In genomic region chr3:194630681-194631080, GRCh38 we compare ENCODE assay signal across 7 cellular contexts. TPM values are rescaled to one million over a fixed set of nuclear protein-coding genes. Genes with fewer than 3 reads are reported as not detected.
A peak's percentile ranks its signal among the peaks of the same experiment; 100 is the strongest.
DNase-seq lines count a peak whose midpoint lies in the region; ATAC-seq and TF ChIP-seq lines count a peak whose summit lies in the region.
"Not testable (repeated sequence)": the region's sequence is repeated elsewhere in the genome, so short reads cannot be mapped to it uniquely, and the experiment has no call there.

No MANE protein-coding gene starts in this region.

- H3K27me3 ChIP-seq in spleen (replicated peaks in 1 of 7), result not testable (repeated sequence)

- H3K9me3 Mint-ChIP-seq in endothelial cell (ENCODE audit: unreplicated experiment), result not testable (repeated sequence)

- TF ChIP-seq CTCF in HEK293 (tag by site-specific recombination; IDR thresholded peaks at IDR 0.05); endothelial cell (IDR thresholded peaks at IDR 0.05; ENCODE audit: unreplicated experiment); spleen (IDR thresholded peaks at IDR 0.05 in 8 of 11, conservative IDR thresholded peaks at IDR 0.05 in 3 of 11): not testable (repeated sequence)

- H3K9me3 ChIP-seq in HEK293 (ENCODE audit: control insufficient read depth, insufficient read depth, low read depth, low read length); spleen: not testable (repeated sequence)

- peaks cover 0 to 33% of the 10 kb centered on the region in 2 experiments; a peak in 2 of 3 replicates for H3K36me3 ChIP-seq in HEK293 (ENCODE audit: control insufficient read depth in 2 of 2, insufficient read depth in 1 of 2, low read length in 2 of 2)
- peaks cover 0 to 46% (median 3%) of the 10 kb centered on the region in 6 donors for H3K36me3 ChIP-seq in spleen

- TF ChIP-seq POLR2A in spleen (IDR thresholded peaks at IDR 0.05), result not testable (repeated sequence)

- H3K4me1 ChIP-seq in HEK293 (ENCODE audit: control insufficient read depth, insufficient read depth, low read length), result not testable (repeated sequence)
- H3K4me1 ChIP-seq in spleen, result peaks cover 0 to 22% (median 14%) of the 10 kb centered on the region in 6 donors

- WGBS in spleen, 5 donors, result 92 to 94% (median 93%) methylated on average over 27 to 29 of the region's 29 CpGs

- H3K4me3 Mint-ChIP-seq in endothelial cell (ENCODE audit: unreplicated experiment), result peak overlapping the region; percentile 77

- intact Hi-C loops in sciatic nerve (cut with DNase I); spleen (cut with DNase I; ENCODE audit: low total_unique reads): not testable (repeated sequence)

- H3K27ac ChIP-seq in HEK293 (ENCODE audit: extremely low read depth, low read depth, low read length); spleen: not testable (repeated sequence)

- ATAC-seq in sciatic nerve, result not testable (repeated sequence)

- DNase-seq in activated effector memory CD4-positive, alpha-beta T cell treated with anti-CD3 and anti-CD28 coated beads, Interleukin-2, amount 50 U/mL, for 16 hours, result peak; percentile 17
- not testable (repeated sequence) for DNase-seq in endothelial cell (ENCODE audit: low spot score)
- peak; percentile 9 for DNase-seq in islet precursor cell
- peak; percentile 55 for DNase-seq in mesenteric fat pad (ENCODE audit: low spot score)
- DNase-seq in sciatic nerve (ENCODE audit: low spot score), result peak; percentile 27
- peak; percentile 58 for DNase-seq in spleen

- CTCF ChIA-PET in HEK293 (lab: Yijun Ruan, JAX), result interaction anchor here (0.6 kb wide), 1 partner anchor 107 kb away, joined by 3 read pairs; no protein-coding TSS in a partner anchor

- not testable (repeated sequence) for H3K27me3 Mint-ChIP-seq in endothelial cell (ENCODE audit: unreplicated experiment)

- H3K27ac Mint-ChIP-seq in endothelial cell (ENCODE audit: unreplicated experiment), result not testable (repeated sequence)

- H3K36me3 Mint-ChIP-seq in endothelial cell (ENCODE audit: low read depth, unreplicated experiment), result peaks cover 31% of the 10 kb centered on the region

- POLR2A ChIA-PET in HEK293 (lab: Yijun Ruan, JAX), result not testable (repeated sequence)

- H3K4me3 ChIP-seq in HEK293 (ENCODE audit: low read depth, low read length); spleen: not testable (repeated sequence)

- H3K4me1 Mint-ChIP-seq in endothelial cell (ENCODE audit: unreplicated experiment), result not testable (repeated sequence)

TF ChIP-seq in HEK293, 187 proteins besides CTCF, POLR2A, EP300 and RAD21:
- peak; percentile 47 for TF ChIP-seq SETDB1 (IDR thresholded peaks at IDR 0.05; ENCODE audit: insufficient read length, low read length)

RNA-seq across cellular contexts. Expression of gene TMEM44, which starts 2.5 kb away (rescaled TPM):
- total RNA-seq in endothelial cell (ENCODE audit: unreplicated experiment) (51.1 TPM), mesenteric fat pad (12.4 TPM), sciatic nerve (29.9 TPM), spleen (10 to 100 TPM; 11.5 to 30.3 (median 21.7) TPM)
- polyA plus RNA-seq in spleen, result 10 to 100 TPM in 2 of 3 donors, 1 to 10 TPM in 1; 5.5 to 23.3 (median 22.4) TPM

RNA-seq across cellular contexts. Expression of gene LSG1, which starts 41.3 kb away (rescaled TPM):
- total RNA-seq in endothelial cell (ENCODE audit: unreplicated experiment) (35.8 TPM), mesenteric fat pad (37.6 TPM), sciatic nerve (33.8 TPM), spleen (10 to 100 TPM; 33.1 to 58.0 (median 44.1) TPM)
- 10 to 100 TPM; 10.8 to 26.3 (median 15.6) TPM for polyA plus RNA-seq in spleen

RNA-seq across cellular contexts. Expression of gene FAM43A, which starts 55.0 kb away (rescaled TPM):
- 33.5 TPM for total RNA-seq in endothelial cell (ENCODE audit: unreplicated experiment)
- total RNA-seq in mesenteric fat pad, result 22.3 TPM
- 39.9 TPM for total RNA-seq in sciatic nerve
- total RNA-seq in spleen, result 100 to 1,000 TPM in 1 of 7 donors, 10 to 100 TPM in 6; 51.8 to 102 (median 74.0) TPM
- polyA plus RNA-seq in spleen, result 10 to 100 TPM; 16.9 to 62.8 (median 18.6) TPM
